In the genomic region with DNA sequence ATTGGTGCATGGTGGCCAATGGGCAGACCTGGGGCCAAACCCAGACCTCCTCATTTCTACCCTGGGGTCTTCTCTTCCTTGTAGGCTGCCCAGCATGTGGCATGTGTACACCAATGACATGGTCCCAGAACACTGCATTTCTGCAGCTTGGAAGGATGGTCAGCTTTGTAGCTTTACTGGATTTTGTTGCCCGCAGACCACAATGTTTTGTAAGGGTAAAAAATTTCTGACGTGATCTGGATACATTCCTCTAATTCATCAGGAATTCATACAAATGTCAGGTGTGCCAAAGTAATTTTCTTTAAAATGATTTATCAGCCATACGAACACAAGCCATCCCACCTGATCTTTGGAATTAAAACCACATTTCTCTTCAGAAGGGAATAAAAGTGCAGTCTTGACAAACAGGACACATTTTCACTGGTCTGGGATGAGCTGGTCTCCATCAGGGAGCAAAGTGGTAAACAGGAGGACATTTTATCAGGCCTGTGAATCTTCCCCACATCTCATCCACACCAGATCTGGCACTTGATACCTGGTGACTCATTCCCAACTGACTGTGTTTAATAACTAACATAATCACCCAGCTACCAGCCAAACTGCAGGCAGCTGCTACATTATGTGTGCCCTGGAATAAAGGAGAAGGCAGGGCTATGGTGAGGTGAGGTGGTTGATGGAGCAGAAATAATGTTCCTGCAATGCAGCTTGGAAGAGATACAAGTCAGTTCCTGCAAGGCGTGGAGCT, we compare ENCODE assay signal across 13 cellular contexts.
DNase-seq lines count a peak whose midpoint lies in the region; TF ChIP-seq lines count a peak whose summit lies in the region.
"Had no signal": no experiment of that assay in that cellular context is flagged by ENCODE, and none has a peak within 500 bp of the region (broad histone marks: within the 10 kb centered on the region; RNA-seq: fewer than 3 reads in every experiment).

No MANE protein-coding gene starts in this region.

- H3K27me3 ChIP-seq in sigmoid colon: no peaks in the 10 kb centered on the region
- H3K27me3 ChIP-seq: upper lobe of left lung had no signal

- H3K27ac ChIP-seq in caudate nucleus (ENCODE audit: low read depth, low read length) (peak overlapping the region; percentile 20), sigmoid colon (peak overlapping the region in 3 of 4 donors; percentile 59 to 73 (median 71))
- H3K27ac ChIP-seq: upper lobe of left lung had no signal

- DNase-seq in NCI-H1105 treated with DMSO at 0.1 percent for 48 hours (lab: John Stamatoyannopoulos, UW): peak; percentile 20
- no peak for DNase-seq in NCI-H1105 (lab: John Stamatoyannopoulos, UW)
- peak; percentile 83 for DNase-seq in NCI-H2196 (lab: John Stamatoyannopoulos, UW; ENCODE audit: unreplicated experiment)
- peak in 22 of 61 donors; percentile 5 to 75 (median 26) for DNase-seq in caudate nucleus (lab: John Stamatoyannopoulos, UW)
- peak; percentile 75 for DNase-seq in sigmoid colon
- no peak for DNase-seq in mesenteric fat pad (ENCODE audit: low spot score)
- DNase-seq in stimulated activated CD4-positive, alpha-beta T cell treated with anti-CD3 and anti-CD28 coated beads, Interleukin-15, amount 100 ng/mL, for 24 hours: no peak
- no peak for DNase-seq in RPMI8226
- DNase-seq: 8988T; activated CD4-positive, CD25-positive, alpha-beta regulatory T cell; activated naive CD4-positive, alpha-beta T cell; upper lobe of left lung had no signal

- H3K36me3 ChIP-seq in sigmoid colon: no peaks in the 10 kb centered on the region
- H3K36me3 ChIP-seq: upper lobe of left lung had no signal

- intact Hi-C loops in sigmoid colon (cut with DNase I): no loop called here

- no peaks in the 10 kb centered on the region for H3K9me3 ChIP-seq in sigmoid colon
- H3K9me3 ChIP-seq: upper lobe of left lung had no signal

- no peak for TF ChIP-seq CTCF in sigmoid colon (IDR thresholded peaks at IDR 0.05)

- peak in 3 of 4 donors; percentile 56 to 87 (median 83) for TF ChIP-seq EP300 in sigmoid colon (IDR thresholded peaks at IDR 0.05)

- H3K4me1 ChIP-seq in sigmoid colon: peaks cover 0 to 69% (median 39%) of the 10 kb centered on the region in 4 donors
- H3K4me1 ChIP-seq: upper lobe of left lung had no signal

- no peak for TF ChIP-seq POLR2A in sigmoid colon (IDR thresholded peaks at IDR 0.05)

- H3K4me3 ChIP-seq in sigmoid colon: no peak overlapping the region
- H3K4me3 ChIP-seq: K562, upper lobe of left lung had no signal

- WGBS in sigmoid colon, 2 donors: 81 to 85% methylated on average over 4 of the region's 4 CpGs

Comparison
In these comparisons a context has a peak if more than half of its experiments do, and no peak if none do; other contexts are left out.
1. DNase-seq: peak in NCI-H1105 treated with DMSO at 0.1 percent for 48 hours (single experiment), NCI-H2196 (single experiment) and sigmoid colon (single experiment); none in NCI-H1105 (single experiment), mesenteric fat pad (single experiment), stimulated activated CD4-positive, alpha-beta T cell treated with anti-CD3 and anti-CD28 coated beads, Interleukin-15, amount 100 ng/mL, for 24 hours (single experiment) and RPMI8226 (single experiment).